Comparison of ENCODE assay signal across 8 cellular contexts in genomic region chr1:206685256-206685748, GRCh38. TPM values are rescaled to one million over a fixed set of nuclear protein-coding genes. Genes with fewer than 3 reads are reported as not detected.
DNase-seq lines count a peak whose midpoint lies in the region; ATAC-seq and TF ChIP-seq lines count a peak whose summit lies in the region.

No MANE protein-coding gene starts in this region.

- DNase-seq in HFF-Myc (ENCODE audit: extremely low read depth, low read depth) (no peak), SJSA1 (ENCODE audit: low read depth in 1 of 2, low spot score in 2 of 2) (no peak), T47D (ENCODE audit: low read depth in 1 of 2, low spot score in 1 of 2) (peak; percentile 36 to 73), kidney tubule cell (ENCODE audit: low spot score) (peak; percentile 26), amniotic stem cell (lab: John Stamatoyannopoulos, UW) (no peak)
- peak; percentile 32 to 37 for DNase-seq in stimulated activated CD4-positive, alpha-beta T cell treated with anti-CD3 and anti-CD28 coated beads, Interleukin-4, amount 100 ng/mL, for 4 hours

- H3K27ac ChIP-seq in SJSA1: peak overlapping the region; percentile 91

- no peaks in the 10 kb centered on the region for H3K27me3 ChIP-seq in SJSA1 (replicated peaks)

- H3K4me1 ChIP-seq in ES-I3 (ENCODE audit: insufficient read depth, low read length) (peaks cover 29% of the 10 kb centered on the region), SJSA1 (replicated peaks) (peaks cover 39% of the 10 kb centered on the region)

- H3K36me3 ChIP-seq in ES-I3 (ENCODE audit: insufficient read depth, low read length) (no peaks in the 10 kb centered on the region), SJSA1 (peaks cover 17% of the 10 kb centered on the region)

- no peaks in the 10 kb centered on the region for H3K9me3 ChIP-seq in ES-I3 (ENCODE audit: control insufficient read depth, insufficient read depth, low read length)
- H3K9me3 ChIP-seq in SJSA1 (replicated peaks): no peaks in the 10 kb centered on the region

- peak overlapping the region; percentile 70 for H3K9ac ChIP-seq in ES-I3 (ENCODE audit: low read depth, low read length)

- no peak for ATAC-seq in GM18873 (IDR thresholded peaks at IDR 0.05; ENCODE audit: low FRiP score, unreplicated experiment)

- in situ Hi-C loops in T47D (cut with HindIII; ENCODE audit: low pct_unique_long_range_greater_than_20kb, low sequenced_read_pairs): no loop called here

- H3K4me3 ChIP-seq in HFF-Myc (replicated peaks; ENCODE audit: low read depth, low read length): peak overlapping the region; percentile 83
- H3K4me3 ChIP-seq in SJSA1: peak overlapping the region; percentile 75

- no peak for TF ChIP-seq CTCF in HFF-Myc (IDR thresholded peaks at IDR 0.05; ENCODE audit: low read depth, low read length, missing control alignments)

RNA-seq across cellular contexts. Expression of gene MAPKAPK2, which starts 0.6 kb away (rescaled TPM):
- 45.4 and 58.6 TPM in 2 replicates for total RNA-seq in SJSA1 (2014; rRNA removed; shearing (Covaris generic))

RNA-seq across cellular contexts. Expression of gene DYRK3, which starts 50.0 kb away (rescaled TPM):
- 3.9 and 11.2 TPM in 2 replicates for total RNA-seq in SJSA1 (2014; rRNA removed; shearing (Covaris generic))

Comparison
In these comparisons a context has a peak if more than half of its experiments do, and no peak if none do; other contexts are left out.
1. DNase-seq: peak in T47D (2 of 2), kidney tubule cell (single experiment) and stimulated activated CD4-positive, alpha-beta T cell treated with anti-CD3 and anti-CD28 coated beads, Interleukin-4, amount 100 ng/mL, for 4 hours (2 of 2); none in HFF-Myc (single experiment), SJSA1 (0 of 2) and amniotic stem cell (single experiment).